Comparison of ENCODE assay signal across 8 cellular contexts in the genomic region with DNA sequence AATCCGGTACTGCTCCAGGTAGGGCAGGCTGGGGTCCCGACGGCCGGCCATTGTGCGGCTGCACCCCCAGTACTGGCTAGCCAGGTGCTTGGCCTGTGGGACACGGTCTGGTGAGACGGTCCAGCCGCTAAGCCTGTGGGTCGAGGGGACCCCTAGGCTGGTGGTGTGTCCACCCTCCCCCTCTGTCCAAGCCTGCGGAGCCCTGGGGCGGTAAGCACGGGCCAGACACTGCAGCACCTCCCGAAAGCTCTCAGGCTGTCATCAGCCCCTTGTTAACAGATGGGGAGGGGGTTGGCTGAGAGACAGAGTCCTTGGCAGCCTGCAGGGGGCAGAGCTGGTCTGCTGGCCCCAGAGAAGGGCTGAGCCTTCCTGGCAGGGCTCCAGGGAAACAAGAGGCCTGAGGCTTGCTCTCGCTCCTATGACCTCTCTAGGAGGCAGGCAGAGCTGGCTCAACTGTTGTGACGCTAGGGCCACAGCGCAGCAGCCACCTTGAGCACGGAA. TPM values are rescaled to one million over a fixed set of nuclear protein-coding genes. Genes with fewer than 3 reads are reported as not detected.
A peak's percentile ranks its signal among the peaks of the same experiment; 100 is the strongest.
DNase-seq lines count a peak whose midpoint lies in the region; ATAC-seq and TF ChIP-seq lines count a peak whose summit lies in the region.

No MANE protein-coding gene starts in this region.

- no peaks in the 10 kb centered on the region for H3K4me1 ChIP-seq in mucosa of descending colon (ENCODE audit: low read depth)

- DNase-seq in DMS79 (lab: John Stamatoyannopoulos, UW) (peak; percentile 65), MV-4-11 (lab: John Stamatoyannopoulos, UW) (peak; percentile 22), dorsolateral prefrontal cortex (peak in 5 of 10 donors; percentile 29 to 77 (median 59)), mucosa of descending colon (peak in 2 of 3 donors; percentile 31 to 39), coronary artery (ENCODE audit: low spot score) (no peak), GM20000 (ENCODE audit: low spot score) (no peak)
- DNase-seq in activated CD4-positive, CD25-positive, alpha-beta regulatory T cell (lab: John Stamatoyannopoulos, UW): no peak

- H3K36me3 ChIP-seq in mucosa of descending colon (ENCODE audit: low read depth): peaks cover 5% of the 10 kb centered on the region

- H3K4me3 ChIP-seq in dorsolateral prefrontal cortex: no peak overlapping the region
- H3K4me3 ChIP-seq in mucosa of descending colon: no peak overlapping the region
- H3K4me3 ChIP-seq in coronary artery: no peak overlapping the region

- H3K9me3 ChIP-seq in mucosa of descending colon: no peaks in the 10 kb centered on the region

- H3K27me3 ChIP-seq in dorsolateral prefrontal cortex: no peaks in the 10 kb centered on the region

- ATAC-seq in mucosa of descending colon: peak; percentile 17
- no peak for ATAC-seq in HG03457 (IDR thresholded peaks at IDR 0.05; ENCODE audit: unreplicated experiment)

- intact Hi-C loops in dorsolateral prefrontal cortex (cut with DNase I): no loop called here
- intact Hi-C loops in mucosa of descending colon (cut with DNase I, micrococcal nuclease): no loop called here

- peak overlapping the region in 23 of 59 donors; percentile 7 to 67 (median 43) for H3K27ac ChIP-seq in dorsolateral prefrontal cortex
- H3K27ac ChIP-seq in coronary artery: no peak overlapping the region

- TF ChIP-seq CTCF in dorsolateral prefrontal cortex (IDR thresholded peaks at IDR 0.05 in 54 of 56, conservative IDR thresholded peaks at IDR 0.05 in 2 of 56; ENCODE audit: low read depth in 1 of 56, partially characterized antibody in 56 of 56) (peak in 40 of 56 donors; percentile 11 to 60 (median 40)), mucosa of descending colon (IDR thresholded peaks at IDR 0.05) (no peak), coronary artery (IDR thresholded peaks at IDR 0.05) (no peak), GM20000 (IDR thresholded peaks at IDR 0.05; ENCODE audit: extremely low read depth, missing control alignments) (no peak)

RNA-seq across cellular contexts. Expression of gene MRNIP, which starts 11.8 kb away (rescaled TPM):
- total RNA-seq in dorsolateral prefrontal cortex (100 to 1,000 TPM in 5 of 120 experiments, 10 to 100 TPM in 115; 44.7 to 119 (median 74.4) TPM), mucosa of descending colon (10 to 100 TPM; 20.8 to 38.3 (median 27.5) TPM)

RNA-seq across cellular contexts. Expression of gene TBC1D9B, which starts 37.2 kb away (rescaled TPM):
- total RNA-seq in dorsolateral prefrontal cortex (100 to 1,000 TPM; 127 to 231 (median 166) TPM), mucosa of descending colon (100 to 1,000 TPM; 115 to 117 (median 116) TPM)

RNA-seq across cellular contexts. Expression of gene SQSTM1, which starts 49.7 kb away (rescaled TPM):
- total RNA-seq in dorsolateral prefrontal cortex: 100 to 1,000 TPM; 241 to 437 (median 288) TPM
- total RNA-seq in mucosa of descending colon: 100 to 1,000 TPM; 302 to 348 (median 321) TPM

Comparison
In these comparisons a context has a peak if more than half of its experiments do, and no peak if none do; other contexts are left out.
1. DNase-seq: peak in DMS79 (single experiment), MV-4-11 (single experiment) and mucosa of descending colon (2 of 3); none in coronary artery (single experiment), activated CD4-positive, CD25-positive, alpha-beta regulatory T cell (0 of 4) and GM20000 (single experiment).
2. CTCF ChIP-seq: peak in dorsolateral prefrontal cortex (40 of 56); none in mucosa of descending colon (single experiment), coronary artery (single experiment) and GM20000 (single experiment).